In the genomic region with DNA sequence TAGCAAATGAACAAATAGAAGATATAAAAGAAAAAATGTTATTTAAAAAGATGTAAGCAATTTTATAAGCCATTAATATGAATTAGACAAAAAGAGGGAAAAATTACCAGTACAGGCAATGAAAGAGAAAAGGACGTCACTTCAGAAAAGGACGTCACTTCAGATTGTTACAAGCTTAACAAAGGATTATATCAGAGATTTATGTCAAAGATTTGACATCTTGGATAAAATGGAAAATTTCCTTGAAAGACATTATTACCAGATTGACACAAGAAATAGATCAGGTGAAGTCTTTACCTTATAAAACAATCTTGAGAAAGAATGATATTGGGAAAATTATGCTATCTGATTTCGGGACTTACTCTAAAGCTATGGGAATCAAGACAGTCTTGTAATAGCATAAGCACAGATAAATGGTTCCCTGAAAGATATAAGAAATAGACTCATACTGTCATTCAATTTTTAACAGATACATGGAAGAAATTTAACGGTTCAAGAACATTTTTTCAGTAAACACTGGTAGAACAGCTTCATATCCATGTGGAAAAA, we compare ENCODE assay signal across 8 cellular contexts.
"Had no signal": no experiment of that assay in that cellular context is flagged by ENCODE, and none has a peak within 500 bp of the region (broad histone marks: within the 10 kb centered on the region; RNA-seq: fewer than 3 reads in every experiment).

No MANE protein-coding gene starts in this region.

- H3K4me3 ChIP-seq: K562 had no signal

- FAIRE-seq: HepG2, HTR-8/SVneo, K562 had no signal

- H3K4me2 ChIP-seq: KMS-11 had no signal

- ATAC-seq: HepG2, K562 had no signal

- DNase-seq: IMR-90, KBM-7, KG1 had no signal

- H3K9ac ChIP-seq: KMS-11 had no signal

- H3K27ac ChIP-seq: HL-60, KMS-11 had no signal
